1 cellular context compared by ENCODE assay signal in genomic region chr21:46154155-46154954, GRCh38.
TF ChIP-seq lines count a peak whose summit lies in the region.

No MANE protein-coding gene starts in this region.

TF ChIP-seq in HepG2, 621 proteins besides CTCF, POLR2A, EP300 and RAD21 (continued from another document and continues in another):
- TF ChIP-seq ZNF362 (CRISPR knock-in tag; IDR thresholded peaks at IDR 0.05; ENCODE audit: borderline replicate concordance) (no peak), ZC3H13 (CRISPR knock-in tag; IDR thresholded peaks at IDR 0.05) (0 out of 2 replicates have a peak, but pooled peaks have one; percentile 50), SAFB2 (CRISPR knock-in tag; IDR thresholded peaks at IDR 0.05; ENCODE audit: borderline replicate concordance, low read depth) (no peak), HDAC1 (CRISPR knock-in tag; IDR thresholded peaks at IDR 0.05) (peak; percentile 12), CC2D1A (CRISPR knock-in tag; IDR thresholded peaks at IDR 0.05) (no peak), ZNF557 (CRISPR knock-in tag; IDR thresholded peaks at IDR 0.05) (no peak; the same call in 1 of the 2 replicates), ZFP62 (CRISPR knock-in tag; IDR thresholded peaks at IDR 0.05) (no peak), IKZF4 (CRISPR knock-in tag; IDR thresholded peaks at IDR 0.05; ENCODE audit: borderline replicate concordance, low read depth, not compliant biosample characterization) (no peak), STAT5B (CRISPR knock-in tag; IDR thresholded peaks at IDR 0.05) (no peak), ZNF607 (CRISPR knock-in tag; IDR thresholded peaks at IDR 0.05; ENCODE audit: borderline replicate concordance) (no peak), MED1 (CRISPR knock-in tag; IDR thresholded peaks at IDR 0.05) (no peak), KLF16 (CRISPR knock-in tag; IDR thresholded peaks at IDR 0.05) (peak in 1 of 2 experiments; percentile 41; a peak in 1 of 4 replicates), TAF15 (IDR thresholded peaks at IDR 0.05; ENCODE audit: low read depth, low read length, poor library complexity, severe bottlenecking) (peak; percentile 56), ZNF713 (CRISPR knock-in tag; IDR thresholded peaks at IDR 0.05) (0 out of 2 replicates have a peak, but pooled peaks have one; percentile 34), ZNF18 (CRISPR knock-in tag; IDR thresholded peaks at IDR 0.05; ENCODE audit: insufficient replicate concordance) (no peak), SOX13 (IDR thresholded peaks at IDR 0.05) (no peak), SOX13 (CRISPR knock-in tag; conservative IDR thresholded peaks at IDR 0.05 in 1 of 2, IDR thresholded peaks at IDR 0.05 in 1 of 2) (no peak), GABPB1 (CRISPR knock-in tag; IDR thresholded peaks at IDR 0.05) (peak; percentile 7; the same call in 1 of the 2 replicates), PHB2 (IDR thresholded peaks at IDR 0.05; ENCODE audit: partially characterized antibody) (no peak), NR2F1 (CRISPR knock-in tag; IDR thresholded peaks at IDR 0.05) (peak in 1 of 2 experiments; percentile 44; a peak in 1 of 4 replicates), ARID5B (CRISPR knock-in tag; IDR thresholded peaks at IDR 0.05) (no peak), ELF3 (CRISPR knock-in tag; IDR thresholded peaks at IDR 0.05) (0 out of 2 replicates have a peak, but pooled peaks have one; percentile 22), MAFG (CRISPR knock-in tag; IDR thresholded peaks at IDR 0.05) (no peak), RXRA (CRISPR knock-in tag; IDR thresholded peaks at IDR 0.05) (no peak), NFIC (IDR thresholded peaks at IDR 0.05; ENCODE audit: low read length) (no peak), ZBTB21 (CRISPR knock-in tag; IDR thresholded peaks at IDR 0.05) (no peak), TCF12 (IDR thresholded peaks at IDR 0.05) (no peak), TCF12 (CRISPR knock-in tag; IDR thresholded peaks at IDR 0.05) (0 out of 2 replicates have a peak, but pooled peaks have one; percentile 20), ZNF296 (CRISPR knock-in tag; conservative IDR thresholded peaks at IDR 0.05) (no peak), NFRKB (IDR thresholded peaks at IDR 0.05) (no peak), FOSL2 (CRISPR knock-in tag; IDR thresholded peaks at IDR 0.05) (no peak), CBX1 (IDR thresholded peaks at IDR 0.05; ENCODE audit: low read depth) (no peak), ZNF629 (CRISPR knock-in tag; conservative IDR thresholded peaks at IDR 0.05) (no peak), HOXD1 (CRISPR knock-in tag; IDR thresholded peaks at IDR 0.05) (no peak), HNF1B (CRISPR knock-in tag; IDR thresholded peaks at IDR 0.05) (0 out of 2 replicates have a peak, but pooled peaks have one; percentile 2), ZFP36L1 (CRISPR knock-in tag; IDR thresholded peaks at IDR 0.05) (no peak), EED (CRISPR knock-in tag; IDR thresholded peaks at IDR 0.05) (peak; percentile 65; the same call in 1 of the 2 replicates)
- TF ChIP-seq, protein P1, sequence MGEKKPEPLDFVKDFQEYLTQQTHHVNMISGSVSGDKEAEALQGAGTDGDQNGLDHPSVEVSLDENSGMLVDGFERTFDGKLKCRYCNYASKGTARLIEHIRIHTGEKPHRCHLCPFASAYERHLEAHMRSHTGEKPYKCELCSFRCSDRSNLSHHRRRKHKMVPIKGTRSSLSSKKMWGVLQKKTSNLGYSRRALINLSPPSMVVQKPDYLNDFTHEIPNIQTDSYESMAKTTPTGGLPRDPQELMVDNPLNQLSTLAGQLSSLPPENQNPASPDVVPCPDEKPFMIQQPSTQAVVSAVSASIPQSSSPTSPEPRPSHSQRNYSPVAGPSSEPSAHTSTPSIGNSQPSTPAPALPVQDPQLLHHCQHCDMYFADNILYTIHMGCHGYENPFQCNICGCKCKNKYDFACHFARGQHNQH (CRISPR knock-in tag; IDR thresholded peaks at IDR 0.05) = no peak
- TF ChIP-seq, protein P2, sequence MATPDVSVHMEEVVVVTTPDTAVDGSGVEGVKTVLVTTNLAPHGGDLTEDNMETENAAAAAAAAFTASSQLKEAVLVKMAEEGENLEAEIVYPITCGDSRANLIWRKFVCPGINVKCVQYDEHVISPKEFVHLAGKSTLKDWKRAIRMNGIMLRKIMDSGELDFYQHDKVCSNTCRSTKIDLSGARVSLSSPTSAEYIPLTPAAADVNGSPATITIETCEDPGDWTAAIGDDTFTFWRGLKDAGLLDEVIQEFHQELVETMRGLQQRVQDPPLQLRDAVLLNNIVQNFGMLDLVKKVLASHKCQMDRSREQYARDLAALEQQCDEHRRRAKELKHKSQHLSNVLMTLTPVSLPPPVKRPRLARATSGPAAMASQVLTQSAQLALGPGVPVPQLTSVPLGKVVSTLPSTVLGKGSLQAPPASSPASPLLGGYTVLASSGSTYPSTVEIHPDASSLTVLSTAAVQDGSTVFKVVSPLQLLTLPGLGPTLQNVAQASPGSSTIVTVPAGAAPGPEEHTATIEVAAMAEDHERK (CRISPR knock-in tag; IDR thresholded peaks at IDR 0.05; ENCODE audit: low read depth) = no peak
- TF ChIP-seq, protein P3, sequence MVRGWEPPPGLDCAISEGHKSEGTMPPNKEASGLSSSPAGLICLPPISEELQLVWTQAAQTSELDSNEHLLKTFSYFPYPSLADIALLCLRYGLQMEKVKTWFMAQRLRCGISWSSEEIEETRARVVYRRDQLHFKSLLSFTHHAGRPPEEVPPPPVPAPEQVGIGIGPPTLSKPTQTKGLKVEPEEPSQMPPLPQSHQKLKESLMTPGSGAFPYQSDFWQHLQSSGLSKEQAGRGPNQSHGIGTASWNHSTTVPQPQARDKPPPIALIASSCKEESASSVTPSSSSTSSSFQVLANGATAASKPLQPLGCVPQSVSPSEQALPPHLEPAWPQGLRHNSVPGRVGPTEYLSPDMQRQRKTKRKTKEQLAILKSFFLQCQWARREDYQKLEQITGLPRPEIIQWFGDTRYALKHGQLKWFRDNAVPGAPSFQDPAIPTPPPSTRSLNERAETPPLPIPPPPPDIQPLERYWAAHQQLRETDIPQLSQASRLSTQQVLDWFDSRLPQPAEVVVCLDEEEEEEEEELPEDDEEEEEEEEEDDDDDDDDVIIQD (CRISPR knock-in tag; IDR thresholded peaks at IDR 0.05; ENCODE audit: low read depth) = no peak
- TF ChIP-seq, protein P4, sequence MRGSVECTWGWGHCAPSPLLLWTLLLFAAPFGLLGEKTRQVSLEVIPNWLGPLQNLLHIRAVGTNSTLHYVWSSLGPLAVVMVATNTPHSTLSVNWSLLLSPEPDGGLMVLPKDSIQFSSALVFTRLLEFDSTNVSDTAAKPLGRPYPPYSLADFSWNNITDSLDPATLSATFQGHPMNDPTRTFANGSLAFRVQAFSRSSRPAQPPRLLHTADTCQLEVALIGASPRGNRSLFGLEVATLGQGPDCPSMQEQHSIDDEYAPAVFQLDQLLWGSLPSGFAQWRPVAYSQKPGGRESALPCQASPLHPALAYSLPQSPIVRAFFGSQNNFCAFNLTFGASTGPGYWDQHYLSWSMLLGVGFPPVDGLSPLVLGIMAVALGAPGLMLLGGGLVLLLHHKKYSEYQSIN (CRISPR knock-in tag; IDR thresholded peaks at IDR 0.05; ENCODE audit: borderline replicate concordance) = no peak
